Comparison of ENCODE assay signal across 21 cellular contexts in genomic region chr1:186670279-186670964, GRCh38. TPM values are rescaled to one million over a fixed set of nuclear protein-coding genes. Genes with fewer than 3 reads are reported as not detected.
"Had no signal": no experiment of that assay in that cellular context is flagged by ENCODE, and none has a peak within 500 bp of the region (broad histone marks: within the 10 kb centered on the region; RNA-seq: fewer than 3 reads in every experiment).

No MANE protein-coding gene starts in this region.

- H3K4me1 ChIP-seq: breast epithelium had no signal

- H3K4me1 Mint-ChIP-seq: activated naive CD8-positive, alpha-beta T cell treated with anti-CD3 and anti-CD28 coated beads, Interleukin-2, amount 10 ng/mL, durations not matched to agents 7 days and 5 days had no signal

- H3K27ac ChIP-seq: breast epithelium had no signal

- H3K27ac Mint-ChIP-seq: activated CD8-positive, alpha-beta T cell treated with anti-CD3 and anti-CD28 coated beads for 36 hours; activated naive CD8-positive, alpha-beta T cell treated with anti-CD3 and anti-CD28 coated beads, Interleukin-2, amount 10 ng/mL, durations not matched to agents 7 days and 5 days; activated T-cell treated with anti-CD3 and anti-CD28 coated beads, Interleukin-2, amount 50 U/mL, for 72 hours; T-helper 1 cell treated with Interleukin-12 subunit alpha and Interleukin-12 subunit beta and Interleukin-4 antibody, amounts not matched to agents 30 μg/mL and 1 μg/mL, for 36 hours had no signal

- H3K36me3 ChIP-seq: breast epithelium had no signal

- H3K27me3 ChIP-seq: breast epithelium had no signal

- DNase-seq: activated CD4-positive, alpha-beta T cell treated with anti-CD3 and anti-CD28 coated beads for 4 hours; activated CD8-positive, alpha-beta memory T cell treated with anti-CD3 and anti-CD28 coated beads, Interleukin-2, amount 50 U/mL, for 4 hours; activated CD8-positive, alpha-beta T cell treated with anti-CD3 and anti-CD28 coated beads for 36 hours; activated naive CD4-positive, alpha-beta T cell treated with anti-CD3 and anti-CD28 coated beads, Interleukin-2, amount 50 U/mL, for 16 hours; activated naive CD8-positive, alpha-beta T cell treated with anti-CD3 and anti-CD28 coated beads, Interleukin-2, amount 10 ng/mL, durations not matched to agents 7 days and 5 days; activated T-cell treated with anti-CD3 and anti-CD28 coated beads, Interleukin-2, amount 50 U/mL, for 72 hours; central memory CD4-positive, alpha-beta T cell; Karpas-422; MM.1S; NCI-H1105; NCI-H1436; NCI-H1694 treated with DMSO at 0.1 percent for 48 hours; NCI-H2029 treated with DMSO at 0.1 percent for 48 hours; NCI-H510A treated with DMSO at 0.1 percent for 48 hours; PC-3; SHP77 treated with DMSO at 0.1 percent for 48 hours had no signal

- H3K4me3 ChIP-seq: breast epithelium, K562 had no signal

- H3K9me3 Mint-ChIP-seq: activated CD8-positive, alpha-beta T cell treated with anti-CD3 and anti-CD28 coated beads for 36 hours; T-helper 1 cell treated with Interleukin-12 subunit alpha and Interleukin-12 subunit beta and Interleukin-4 antibody, amounts not matched to agents 30 μg/mL and 1 μg/mL, for 36 hours had no signal

- H3K36me3 Mint-ChIP-seq: activated naive CD8-positive, alpha-beta T cell treated with anti-CD3 and anti-CD28 coated beads, Interleukin-2, amount 10 ng/mL, durations not matched to agents 7 days and 5 days had no signal

- ATAC-seq: activated CD4-positive, CD25-positive, alpha-beta regulatory T cell treated with anti-CD3 and anti-CD28 coated beads, Interleukin-2, amount 50 U/mL, for 24 hours; activated CD8-positive, alpha-beta T cell treated with anti-CD3 and anti-CD28 coated beads for 36 hours; activated T-cell treated with anti-CD3 and anti-CD28 coated beads, Interleukin-2, amount 50 U/mL, for 72 hours; K562; PC-3 had no signal

- H3K4me3 Mint-ChIP-seq: activated CD8-positive, alpha-beta T cell treated with anti-CD3 and anti-CD28 coated beads for 36 hours; activated naive CD8-positive, alpha-beta T cell treated with anti-CD3 and anti-CD28 coated beads, Interleukin-2, amount 10 ng/mL, durations not matched to agents 7 days and 5 days; activated T-cell treated with anti-CD3 and anti-CD28 coated beads, Interleukin-2, amount 50 U/mL, for 72 hours; T-helper 1 cell treated with Interleukin-12 subunit alpha and Interleukin-12 subunit beta and Interleukin-4 antibody, amounts not matched to agents 30 μg/mL and 1 μg/mL, for 36 hours had no signal

- H3K9me3 ChIP-seq: breast epithelium had no signal

- FAIRE-seq: K562, RCC 7860 had no signal

RNA-seq across cellular contexts. Expression of gene PTGS2, which starts 9.8 kb away (rescaled TPM):
- total RNA-seq: activated naive CD8-positive, alpha-beta T cell treated with anti-CD3 and anti-CD28 coated beads, Interleukin-2, amount 10 ng/mL, durations not matched to agents 7 days and 5 days; K562 had no signal
